ENCODE assay signal across 26 cellular contexts in the genomic region with DNA sequence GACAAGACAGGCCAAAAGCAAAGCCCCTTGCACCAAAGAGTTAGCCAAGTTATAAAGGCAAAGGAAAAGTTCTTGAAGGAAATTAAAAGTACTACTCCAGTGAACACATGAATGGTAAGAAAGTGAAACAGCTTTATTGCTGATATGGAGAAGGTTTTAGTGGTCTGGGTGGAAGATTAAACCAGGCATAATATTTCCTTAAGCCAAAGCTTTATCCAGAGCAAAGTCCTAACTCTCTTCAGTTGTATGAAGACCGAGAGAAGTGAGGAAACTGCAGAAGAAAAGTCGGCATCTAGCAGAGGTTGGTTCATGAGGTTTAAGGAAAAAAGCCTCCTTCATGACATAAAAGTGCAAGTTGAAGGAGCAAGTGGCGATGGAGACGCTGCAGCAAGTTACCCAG.
"Had no signal": no experiment of that assay in that cellular context is flagged by ENCODE, and none has a peak within 500 bp of the region (broad histone marks: within the 10 kb centered on the region; RNA-seq: fewer than 3 reads in every experiment).

No MANE protein-coding gene starts in this region.

- DNase-seq: activated CD4-positive, alpha-beta T cell treated with anti-CD3 and anti-CD28 coated beads, Interleukin-2, amount 10 ng/mL, durations not matched to agents 7 days and 5 days; activated CD4-positive, CD25-positive, alpha-beta regulatory T cell treated with anti-CD3 and anti-CD28 coated beads, Interleukin-2, amount 50 U/mL, for 72 hours; activated CD8-positive, alpha-beta T cell treated with anti-CD3 and anti-CD28 coated beads for 36 hours; activated gamma-delta T cell; activated naive CD4-positive, alpha-beta T cell treated with anti-CD3 and anti-CD28 coated beads, Interleukin-2, amount 50 U/mL, for 16 hours; aorta; effector CD8-positive, alpha-beta T cell; erythroblast; foreskin keratinocyte; left lung; natural killer cell; nucleus accumbens; right lobe of liver; stimulated activated CD4-positive, alpha-beta T cell treated with anti-CD3 and anti-CD28 coated beads, Interleukin-2, amount 100 ng/mL, for 24 hours; stimulated activated naive B cell treated with anti-CD40 and anti-IgM and Interleukin-4, amounts not matched to agents 10 μg/mL and 1 μg/mL and 100 μg/mL, for 72 hours; trophoblast cell; uterus; WERI-Rb-1 had no signal

- H3K9me3 ChIP-seq: left lung, right lobe of liver, uterus had no signal

- H3K9ac ChIP-seq: parathyroid adenoma had no signal

- FAIRE-seq: TTC549 had no signal

- H2AFZ ChIP-seq: parathyroid adenoma had no signal

- H3K36me3 ChIP-seq: left lung, right lobe of liver, uterus, WERI-Rb-1 had no signal

- H3K27ac Mint-ChIP-seq: activated CD4-positive, alpha-beta T cell treated with anti-CD3 and anti-CD28 coated beads, Interleukin-2, amount 10 ng/mL, durations not matched to agents 7 days and 5 days; activated CD8-positive, alpha-beta T cell treated with anti-CD3 and anti-CD28 coated beads for 36 hours; activated T-helper 1 cell treated with anti-CD3 and anti-CD28 coated beads, Interleukin-12 subunit alpha, Interleukin-12 subunit beta, Interleukin-2, Interleukin-4 antibody, amounts not matched to agents 30 ng/mL and 10 ng/mL and 1 ng/mL, durations not matched to agents 14 hours and 24 hours and 36 hours; dendritic cell treated with granulocyte-macrophage colony-stimulating factor and Interleukin-4, amounts not matched to agents 40 ng/mL and 50 ng/mL, for 4 days; natural killer cell; stimulated activated naive B cell treated with anti-CD40 and anti-IgM and Interleukin-4, amounts not matched to agents 10 μg/mL and 1 μg/mL and 100 μg/mL, for 72 hours; T-helper 2 cell treated with Interferon-gamma antibody and Interleukin-4, amounts not matched to agents 5 μg/mL and 100 μg/mL, for 36 hours had no signal

- H3K4me3 Mint-ChIP-seq: activated CD4-positive, alpha-beta T cell treated with anti-CD3 and anti-CD28 coated beads, Interleukin-2, amount 10 ng/mL, durations not matched to agents 7 days and 5 days; activated CD8-positive, alpha-beta T cell treated with anti-CD3 and anti-CD28 coated beads for 36 hours; activated T-helper 1 cell treated with anti-CD3 and anti-CD28 coated beads, Interleukin-12 subunit alpha, Interleukin-12 subunit beta, Interleukin-2, Interleukin-4 antibody, amounts not matched to agents 30 ng/mL and 10 ng/mL and 1 ng/mL, durations not matched to agents 14 hours and 24 hours and 36 hours; dendritic cell treated with granulocyte-macrophage colony-stimulating factor and Interleukin-4, amounts not matched to agents 40 ng/mL and 50 ng/mL, for 4 days; natural killer cell; stimulated activated naive B cell treated with anti-CD40 and anti-IgM and Interleukin-4, amounts not matched to agents 10 μg/mL and 1 μg/mL and 100 μg/mL, for 72 hours; T-helper 2 cell treated with Interferon-gamma antibody and Interleukin-4, amounts not matched to agents 5 μg/mL and 100 μg/mL, for 36 hours had no signal

- H3K4me3 ChIP-seq: left lung, lung, right lobe of liver, skin epidermis, uterus had no signal

- H3K36me3 Mint-ChIP-seq: brain; natural killer cell; stimulated activated naive B cell treated with anti-CD40 and anti-IgM and Interleukin-4, amounts not matched to agents 10 μg/mL and 1 μg/mL and 100 μg/mL, for 72 hours had no signal

- H3K9me3 Mint-ChIP-seq: activated CD4-positive, alpha-beta T cell treated with anti-CD3 and anti-CD28 coated beads, Interleukin-2, amount 10 ng/mL, durations not matched to agents 7 days and 5 days; activated CD8-positive, alpha-beta T cell treated with anti-CD3 and anti-CD28 coated beads for 36 hours; activated T-helper 1 cell treated with anti-CD3 and anti-CD28 coated beads, Interleukin-12 subunit alpha, Interleukin-12 subunit beta, Interleukin-2, Interleukin-4 antibody, amounts not matched to agents 30 ng/mL and 10 ng/mL and 1 ng/mL, durations not matched to agents 14 hours and 24 hours and 36 hours; dendritic cell treated with granulocyte-macrophage colony-stimulating factor and Interleukin-4, amounts not matched to agents 40 ng/mL and 50 ng/mL, for 4 days; natural killer cell; stimulated activated naive B cell treated with anti-CD40 and anti-IgM and Interleukin-4, amounts not matched to agents 10 μg/mL and 1 μg/mL and 100 μg/mL, for 72 hours; T-helper 2 cell treated with Interferon-gamma antibody and Interleukin-4, amounts not matched to agents 5 μg/mL and 100 μg/mL, for 36 hours had no signal

- H3K27me3 ChIP-seq: foreskin keratinocyte, right lobe of liver, uterus had no signal

- H3K79me2 ChIP-seq: parathyroid adenoma had no signal

- H3K4me1 ChIP-seq: foreskin keratinocyte, parathyroid adenoma had no signal

- H3K27me3 Mint-ChIP-seq: activated CD4-positive, alpha-beta T cell treated with anti-CD3 and anti-CD28 coated beads, Interleukin-2, amount 10 ng/mL, durations not matched to agents 7 days and 5 days had no signal

- ATAC-seq: activated CD8-positive, alpha-beta T cell treated with anti-CD3 and anti-CD28 coated beads for 36 hours; foreskin keratinocyte; left lung; natural killer cell; right lobe of liver; stimulated activated naive B cell treated with anti-CD40 and anti-IgM and Interleukin-4, amounts not matched to agents 10 μg/mL and 1 μg/mL and 100 μg/mL, for 72 hours had no signal

- H3K27ac ChIP-seq: foreskin keratinocyte, left lung, parathyroid adenoma, right lobe of liver, skin epidermis, uterus, WERI-Rb-1 had no signal
